ENCODE assay signal across 19 cellular contexts in the genomic region with DNA sequence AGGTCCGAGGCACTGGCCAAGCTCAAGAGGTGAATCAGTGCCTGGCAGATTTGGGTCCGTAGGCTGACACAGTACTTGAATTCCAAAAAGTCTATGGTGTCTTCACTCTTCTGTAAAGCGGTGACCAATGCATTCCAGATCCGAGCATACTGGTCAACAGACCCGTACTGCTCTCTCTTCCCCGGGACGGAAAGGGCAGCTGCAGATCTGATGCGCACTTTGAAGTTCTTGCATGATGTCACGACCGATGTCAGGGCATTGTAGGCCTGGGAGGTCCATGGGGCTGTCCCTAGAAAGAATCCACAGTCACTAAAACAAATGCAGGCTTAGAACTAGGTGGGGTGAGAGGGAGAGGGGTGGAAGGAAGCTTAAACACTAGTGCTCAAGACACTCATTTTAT.
"Had no signal": no experiment of that assay in that cellular context is flagged by ENCODE, and none has a peak within 500 bp of the region (broad histone marks: within the 10 kb centered on the region; RNA-seq: fewer than 3 reads in every experiment).

No MANE protein-coding gene starts in this region.

- H3K27me3 Mint-ChIP-seq: IgD-negative memory B cell had no signal

- ATAC-seq: K562 had no signal

- H3K9me3 Mint-ChIP-seq: IgD-negative memory B cell had no signal

- DNase-seq: Kasumi-1, MM.1S, NCI-H1092 treated with DMSO at 0.1 percent for 48 hours, NCI-H1436, NCI-H187, NCI-H2029, NCI-H2081 treated with DMSO at 0.1 percent for 48 hours, NCI-H2171, NCI-H226, NCI-H446, NCI-H510A, NCI-H69, NCI-H774, Right ventricle myocardium superior, RPMI8226, SIG-M5 had no signal

- H3K4me3 Mint-ChIP-seq: IgD-negative memory B cell had no signal

- H3K4me1 Mint-ChIP-seq: IgD-negative memory B cell had no signal

- FAIRE-seq: K562, RCC 7860 had no signal
